Comparison of ENCODE assay signal across 1 cellular context in the genomic region with DNA sequence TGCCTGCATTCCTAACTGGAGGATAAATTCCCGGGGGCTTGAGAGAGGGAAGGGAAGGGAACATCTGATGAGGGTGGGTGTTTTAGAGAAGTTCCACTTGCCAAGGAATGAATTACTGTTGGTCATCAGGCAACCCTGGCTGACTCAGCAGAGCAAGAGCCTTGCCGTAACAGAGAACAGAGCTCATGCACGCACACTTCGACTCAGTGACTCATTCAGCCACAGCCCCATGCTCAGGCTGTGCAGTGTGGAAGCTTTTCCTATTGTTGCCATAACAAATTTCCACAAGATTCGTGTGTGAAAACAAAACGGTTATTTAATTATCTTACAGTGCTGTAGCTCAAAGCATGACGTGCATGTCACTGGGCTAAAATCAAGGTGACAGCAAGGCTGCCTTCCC.
TF ChIP-seq lines count a peak whose summit lies in the region.
"Not testable (repeated sequence)": the region's sequence is repeated elsewhere in the genome, so short reads cannot be mapped to it uniquely, and the experiment has no call there.

No MANE protein-coding gene starts in this region.

TF ChIP-seq in K562, 482 proteins besides CTCF, POLR2A, EP300 and RAD21:
- not testable (repeated sequence) for TF ChIP-seq JUND (IDR thresholded peaks at IDR 0.05; ENCODE audit: borderline replicate concordance, low read depth, low read length)
- TF ChIP-seq JUND (tag; IDR thresholded peaks at IDR 0.05; ENCODE audit: borderline replicate concordance, low read depth, low read length) = 0 out of 3 replicates have a peak, but pooled peaks have one; percentile 18
- TF ChIP-seq FOSL1 (tag; conservative IDR thresholded peaks at IDR 0.05) = peak; percentile 69
- peak; percentile 4 for TF ChIP-seq MEIS2 (IDR thresholded peaks at IDR 0.05; ENCODE audit: partially characterized antibody)
